1 cellular context compared by ENCODE assay signal in the genomic region with DNA sequence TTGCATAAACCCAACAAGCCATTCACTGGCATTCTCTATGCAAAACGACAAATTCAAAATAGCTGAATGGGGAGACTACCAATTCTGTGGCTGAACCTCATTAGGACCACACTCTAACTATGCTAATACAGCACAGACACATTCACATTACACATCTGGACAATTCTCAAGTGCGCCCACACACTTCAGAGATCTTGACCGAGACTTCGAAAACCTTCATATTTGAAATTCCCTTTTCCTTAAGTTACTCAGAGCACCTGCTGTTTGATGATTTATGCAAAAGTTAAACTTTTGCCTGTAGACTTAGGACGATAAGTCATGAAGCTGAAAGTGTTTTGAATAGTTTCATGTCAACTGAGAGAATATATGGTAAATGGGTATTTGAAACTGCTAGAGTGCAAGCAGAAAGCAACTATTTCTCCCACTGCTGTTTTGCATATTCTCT.
TF ChIP-seq lines count a peak whose summit lies in the region.

No MANE protein-coding gene starts in this region.

TF ChIP-seq in GM12878, 131 proteins besides CTCF, POLR2A, EP300 and RAD21 (continued from another document):
- TF ChIP-seq MTA2 (IDR thresholded peaks at IDR 0.05; ENCODE audit: low read depth) (peak; percentile 70; the same call in 1 of the 2 replicates), MTA3 (IDR thresholded peaks at IDR 0.05; ENCODE audit: borderline replicate concordance, low read length) (no peak), HCFC1 (IDR thresholded peaks at IDR 0.05; ENCODE audit: low read length) (no peak), CBFB (IDR thresholded peaks at IDR 0.05; ENCODE audit: low read depth) (no peak), IKZF1 (conservative IDR thresholded peaks at IDR 0.05) (peak; percentile 70), DPF2 (IDR thresholded peaks at IDR 0.05) (peak; percentile 57; the same call in 1 of the 2 replicates), ZNF24 (IDR thresholded peaks at IDR 0.05) (no peak), NFYA (IDR thresholded peaks at IDR 0.05; ENCODE audit: borderline replicate concordance, low read depth, low read length) (no peak), TBL1XR1 (IDR thresholded peaks at IDR 0.05; ENCODE audit: low read depth, low read length) (0 out of 2 replicates have a peak, but pooled peaks have one; percentile 30), MEF2B (IDR thresholded peaks at IDR 0.05; ENCODE audit: partially characterized antibody, poor library complexity, severe bottlenecking) (peak; percentile 16), HDAC6 (IDR thresholded peaks at IDR 0.05; ENCODE audit: unreplicated experiment) (no peak), JUNB (IDR thresholded peaks at IDR 0.05) (no peak), BHLHE40 (IDR thresholded peaks at IDR 0.05; ENCODE audit: borderline replicate concordance in 1 of 2, low read depth in 2 of 2, low read length in 1 of 2) (peak; percentile 10 to 60; a peak in 1 of 4 replicates), RUNX3 (IDR thresholded peaks at IDR 0.05; ENCODE audit: low read length) (peak; percentile 57), POU2F2 (IDR thresholded peaks at IDR 0.05; ENCODE audit: borderline replicate concordance, low read depth, low read length) (no peak; the same call in 1 of the 3 replicates), BCL11A (IDR thresholded peaks at IDR 0.05; ENCODE audit: low read depth, low read length) (peak; percentile 48; the same call in 1 of the 2 replicates)
- TF ChIP-seq, protein P1, sequence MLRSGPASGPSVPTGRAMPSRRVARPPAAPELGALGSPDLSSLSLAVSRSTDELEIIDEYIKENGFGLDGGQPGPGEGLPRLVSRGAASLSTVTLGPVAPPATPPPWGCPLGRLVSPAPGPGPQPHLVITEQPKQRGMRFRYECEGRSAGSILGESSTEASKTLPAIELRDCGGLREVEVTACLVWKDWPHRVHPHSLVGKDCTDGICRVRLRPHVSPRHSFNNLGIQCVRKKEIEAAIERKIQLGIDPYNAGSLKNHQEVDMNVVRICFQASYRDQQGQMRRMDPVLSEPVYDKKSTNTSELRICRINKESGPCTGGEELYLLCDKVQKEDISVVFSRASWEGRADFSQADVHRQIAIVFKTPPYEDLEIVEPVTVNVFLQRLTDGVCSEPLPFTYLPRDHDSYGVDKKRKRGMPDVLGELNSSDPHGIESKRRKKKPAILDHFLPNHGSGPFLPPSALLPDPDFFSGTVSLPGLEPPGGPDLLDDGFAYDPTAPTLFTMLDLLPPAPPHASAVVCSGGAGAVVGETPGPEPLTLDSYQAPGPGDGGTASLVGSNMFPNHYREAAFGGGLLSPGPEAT (IDR thresholded peaks at IDR 0.05; ENCODE audit: low read depth) = peak; percentile 16; the same call in 1 of the 2 replicates
- TF ChIP-seq, protein P2, sequence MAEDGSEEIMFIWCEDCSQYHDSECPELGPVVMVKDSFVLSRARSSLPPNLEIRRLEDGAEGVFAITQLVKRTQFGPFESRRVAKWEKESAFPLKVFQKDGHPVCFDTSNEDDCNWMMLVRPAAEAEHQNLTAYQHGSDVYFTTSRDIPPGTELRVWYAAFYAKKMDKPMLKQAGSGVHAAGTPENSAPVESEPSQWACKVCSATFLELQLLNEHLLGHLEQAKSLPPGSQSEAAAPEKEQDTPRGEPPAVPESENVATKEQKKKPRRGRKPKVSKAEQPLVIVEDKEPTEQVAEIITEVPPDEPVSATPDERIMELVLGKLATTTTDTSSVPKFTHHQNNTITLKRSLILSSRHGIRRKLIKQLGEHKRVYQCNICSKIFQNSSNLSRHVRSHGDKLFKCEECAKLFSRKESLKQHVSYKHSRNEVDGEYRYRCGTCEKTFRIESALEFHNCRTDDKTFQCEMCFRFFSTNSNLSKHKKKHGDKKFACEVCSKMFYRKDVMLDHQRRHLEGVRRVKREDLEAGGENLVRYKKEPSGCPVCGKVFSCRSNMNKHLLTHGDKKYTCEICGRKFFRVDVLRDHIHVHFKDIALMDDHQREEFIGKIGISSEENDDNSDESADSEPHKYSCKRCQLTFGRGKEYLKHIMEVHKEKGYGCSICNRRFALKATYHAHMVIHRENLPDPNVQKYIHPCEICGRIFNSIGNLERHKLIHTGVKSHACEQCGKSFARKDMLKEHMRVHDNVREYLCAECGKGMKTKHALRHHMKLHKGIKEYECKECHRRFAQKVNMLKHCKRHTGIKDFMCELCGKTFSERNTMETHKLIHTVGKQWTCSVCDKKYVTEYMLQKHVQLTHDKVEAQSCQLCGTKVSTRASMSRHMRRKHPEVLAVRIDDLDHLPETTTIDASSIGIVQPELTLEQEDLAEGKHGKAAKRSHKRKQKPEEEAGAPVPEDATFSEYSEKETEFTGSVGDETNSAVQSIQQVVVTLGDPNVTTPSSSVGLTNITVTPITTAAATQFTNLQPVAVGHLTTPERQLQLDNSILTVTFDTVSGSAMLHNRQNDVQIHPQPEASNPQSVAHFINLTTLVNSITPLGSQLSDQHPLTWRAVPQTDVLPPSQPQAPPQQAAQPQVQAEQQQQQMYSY (CRISPR knock-in tag; IDR thresholded peaks at IDR 0.05) = no peak
